ENCODE assay signal across 13 cellular contexts in the genomic region with DNA sequence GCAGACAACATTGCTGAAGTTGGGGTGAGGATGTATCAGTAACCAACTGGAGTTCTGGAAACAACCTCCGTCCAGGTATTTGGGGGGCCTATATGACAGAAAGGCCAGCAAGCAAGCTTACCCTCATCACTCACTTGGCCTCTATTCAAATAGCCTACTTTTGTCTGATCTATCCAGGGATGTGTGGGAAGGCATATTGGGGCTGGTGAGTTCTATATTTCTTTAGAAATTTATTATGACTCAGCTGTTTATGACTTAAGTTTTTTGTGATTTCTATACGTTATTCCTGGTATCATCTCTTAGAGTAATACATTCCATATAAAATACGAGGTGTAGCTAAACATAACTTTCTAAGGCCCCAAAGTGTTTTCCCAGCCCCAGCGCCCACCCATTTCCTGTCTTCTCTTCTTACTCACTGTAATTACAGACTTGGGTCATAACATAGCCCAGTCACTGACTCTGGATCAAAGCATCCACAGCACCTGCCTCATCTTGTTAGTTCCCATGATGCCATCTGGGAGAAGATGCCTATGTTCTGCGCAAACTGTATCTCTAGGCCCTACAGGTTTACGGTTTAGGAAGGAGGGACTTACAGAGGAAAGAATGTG. TPM values are rescaled to one million over a fixed set of nuclear protein-coding genes. Genes with fewer than 3 reads are reported as not detected.
A peak's percentile ranks its signal among the peaks of the same experiment; 100 is the strongest.
DNase-seq lines count a peak whose midpoint lies in the region; ATAC-seq, FAIRE-seq and TF ChIP-seq lines count a peak whose summit lies in the region.
"Had no signal": no experiment of that assay in that cellular context is flagged by ENCODE, and none has a peak within 500 bp of the region (broad histone marks: within the 10 kb centered on the region; RNA-seq: fewer than 3 reads in every experiment).

No MANE protein-coding gene starts in this region.

- no peak for TF ChIP-seq POLR2A in A549 (IDR thresholded peaks at IDR 0.05; ENCODE audit: low read length)
- no peak for TF ChIP-seq POLR2A in gastroesophageal sphincter (IDR thresholded peaks at IDR 0.05)

- H3K79me2 ChIP-seq in DND-41 (ENCODE audit: insufficient read depth, low read length): peaks cover 88% of the 10 kb centered on the region

- ATAC-seq in A549 (no peak), DND-41 (ENCODE audit: insufficient read depth, low read depth) (peak; percentile 53; the same call in 1 of the 3 replicates), HG03196 (IDR thresholded peaks at IDR 0.05; ENCODE audit: unreplicated experiment) (no peak), gastroesophageal sphincter (no peak)

- no peak overlapping the region for H2AFZ ChIP-seq in DND-41 (ENCODE audit: low read depth, low read length)

- H3K9me3 ChIP-seq in A549 (no peaks in the 10 kb centered on the region), DND-41 (ENCODE audit: insufficient read depth, low read length, severe bottlenecking) (no peaks in the 10 kb centered on the region), gastroesophageal sphincter (no peaks in the 10 kb centered on the region)
- H3K9me3 ChIP-seq: stomach had no signal

- no peaks in the 10 kb centered on the region for H3K27me3 ChIP-seq in DND-41 (ENCODE audit: insufficient read depth, low read length, poor library complexity)
- H3K27me3 ChIP-seq in gastroesophageal sphincter: no peaks in the 10 kb centered on the region
- H3K27me3 ChIP-seq: dorsolateral prefrontal cortex, stomach had no signal

- H3K4me1 ChIP-seq in A549 (no peaks in the 10 kb centered on the region), DND-41 (ENCODE audit: insufficient read depth, low read length) (no peaks in the 10 kb centered on the region), gastroesophageal sphincter (no peaks in the 10 kb centered on the region)

- no peak overlapping the region for H3K27ac ChIP-seq in A549
- H3K27ac ChIP-seq in DND-41 (ENCODE audit: low read length): no peak overlapping the region
- no peak overlapping the region for H3K27ac ChIP-seq in gastroesophageal sphincter
- H3K27ac ChIP-seq: dorsolateral prefrontal cortex, stomach had no signal

- no peak overlapping the region for H3K4me3 ChIP-seq in A549
- no peak overlapping the region for H3K4me3 ChIP-seq in DND-41 (ENCODE audit: low read depth in 1 of 2, low read length in 2 of 2)
- H3K4me3 ChIP-seq in gastroesophageal sphincter: no peak overlapping the region
- H3K4me3 ChIP-seq: dorsolateral prefrontal cortex, stomach had no signal

- CTCF ChIA-PET in A549 (lab: Yijun Ruan, JAX): interaction anchor here (0.8 to 1.7 kb wide), 3 partner anchors 17 to 49 kb away, joined by 3 to 4 read pairs (median 3); no protein-coding TSS in a partner anchor

- no peak for FAIRE-seq in A549 (lab: Jason Lieb, UNC)

- WGBS in A549 (ENCODE audit: missing lambda C conversion rate): 88% methylated on average over 6 of the region's 6 CpGs
- 79 to 82% methylated on average over 6 of the region's 6 CpGs for WGBS in gastroesophageal sphincter (ENCODE audit: low coverage in 1 of 2), 2 donors

- peaks cover 98% of the 10 kb centered on the region for H3K36me3 ChIP-seq in DND-41 (ENCODE audit: insufficient read depth, low read length)
- H3K36me3 ChIP-seq in gastroesophageal sphincter: peaks cover 2 to 99% of the 10 kb centered on the region in 2 donors

- TF ChIP-seq RAD21 in A549 (conservative IDR thresholded peaks at IDR 0.05 in 1 of 2, IDR thresholded peaks at IDR 0.05 in 1 of 2): no peak

- peaks cover 35% of the 10 kb centered on the region for H4K20me1 ChIP-seq in DND-41 (ENCODE audit: insufficient read depth, low read length)

- H3K4me2 ChIP-seq in A549 (no peak overlapping the region), DND-41 (ENCODE audit: insufficient read depth, low read length) (no peak overlapping the region)

- no peak overlapping the region for H3K9ac ChIP-seq in DND-41 (ENCODE audit: low read depth, low read length)

- TF ChIP-seq EP300 in A549 (IDR thresholded peaks at IDR 0.05) (no peak), gastroesophageal sphincter (IDR thresholded peaks at IDR 0.05) (no peak)

- POLR2A ChIA-PET in A549 (lab: Yijun Ruan, JAX): no interaction called here

- TF ChIP-seq CTCF in A549 (IDR thresholded peaks at IDR 0.05): no peak
- TF ChIP-seq CTCF in DND-41 (IDR thresholded peaks at IDR 0.05; ENCODE audit: borderline replicate concordance, extremely low read depth, low read length, poor library complexity, severe bottlenecking): no peak
- no peak for TF ChIP-seq CTCF in gastroesophageal sphincter (IDR thresholded peaks at IDR 0.05)

- no peak for DNase-seq in A549 (ENCODE audit: low read depth in 1 of 2, low spot score in 1 of 2)
- DNase-seq in DND-41: no peak
- peak; percentile 50 to 57 for DNase-seq in activated T-cell treated with anti-CD3 and anti-CD28 coated beads, Interleukin-2, amount 50 U/mL, for 48 hours
- DNase-seq in iris pigment epithelial cell (ENCODE audit: low read depth): peak; percentile 61
- no peak for DNase-seq in nucleus accumbens (lab: John Stamatoyannopoulos, UW)
- DNase-seq in NCI-H510A (lab: John Stamatoyannopoulos, UW): no peak
- DNase-seq: activated gamma-delta T cell, dorsolateral prefrontal cortex, naive B cell, NCI-H524, stomach had no signal

TF ChIP-seq in A549, 52 proteins besides CTCF, POLR2A, EP300 and RAD21:
- no peak for TF ChIP-seq FOSB (CRISPR knock-in tag; IDR thresholded peaks at IDR 0.05)
- peak; percentile 43 for TF ChIP-seq MAFK (IDR thresholded peaks at IDR 0.05; ENCODE audit: partially characterized antibody)
- no peak for TF ChIP-seq JUN (IDR thresholded peaks at IDR 0.05)

RNA-seq across cellular contexts. Expression of gene GARS1, which starts 18.1 kb away (rescaled TPM):
- polyA plus RNA-seq in A549 (2011; rRNA removed) (608 and 654 TPM in 2 replicates), A549 (2017; fragmentation: RNase III; extraction: RNeasy Plus Mini Kit Qiagen cat#74134 plus additional on column Dnase treatment) (134 to 159 TPM (median 140 TPM) in 3 replicates)
- polyA plus RNA-seq in A549 (2012; cell fraction: cytosol; rRNA removed): 291 and 297 TPM in 2 replicates
- polyA plus RNA-seq in A549 (2012; cell fraction: nucleus; rRNA removed): 219 and 296 TPM in 2 replicates
- polyA minus RNA-seq in A549 (2011; rRNA and poly(A)+ RNA removed): 724 and 778 TPM in 2 replicates
- total RNA-seq in gastroesophageal sphincter: 10 to 100 TPM; 44.7 to 81.9 (median 49.7) TPM

Comparison
In these comparisons a context has a peak if more than half of its experiments do, and no peak if none do; other contexts are left out.
1. DNase-seq: peak in activated T-cell treated with anti-CD3 and anti-CD28 coated beads, Interleukin-2, amount 50 U/mL, for 48 hours (2 of 2) and iris pigment epithelial cell (single experiment); none in A549 (0 of 2), DND-41 (single experiment), nucleus accumbens (0 of 56) and NCI-H510A (single experiment).